Comparison of ENCODE assay signal across 8 cellular contexts in genomic region chr11:8566613-8567210, GRCh38. TPM values are rescaled to one million over a fixed set of nuclear protein-coding genes. Genes with fewer than 3 reads are reported as not detected.
DNase-seq lines count a peak whose midpoint lies in the region; ATAC-seq, FAIRE-seq and TF ChIP-seq lines count a peak whose summit lies in the region.

No MANE protein-coding gene starts in this region.

- in situ Hi-C loops in astrocyte of the cerebellum (cut with HindIII; ENCODE audit: low sequenced_read_pairs) (no loop called here), transverse colon (cut with MboI; ENCODE audit: low pct_ligation_motif_present in 1 of 4, low pct_unique_long_range_greater_than_20kb in 1 of 4, low sequenced_read_pairs in 3 of 4) (loop anchor here (10.0 to 25.0 kb wide), 6 partner anchors 204 to 372 kb away; no protein-coding TSS in a partner anchor)

- H3K9me3 ChIP-seq in transverse colon = no peaks in the 10 kb centered on the region

- H3K4me3 ChIP-seq in astrocyte of the cerebellum (ENCODE audit: low read depth, low read length) (no peak overlapping the region), transverse colon (no peak overlapping the region)

- WGBS in transverse colon (ENCODE audit: low coverage in 1 of 2), 2 donors = 32 to 41% methylated on average over 5 of the region's 5 CpGs

- H3K36me3 ChIP-seq in transverse colon = no peaks in the 10 kb centered on the region

- TF ChIP-seq CTCF in astrocyte of the cerebellum (IDR thresholded peaks at IDR 0.05; ENCODE audit: low read depth, low read length, missing control alignments) (peak; percentile 31), transverse colon (IDR thresholded peaks at IDR 0.05) (peak; percentile 62 to 78 (median 67))

- ATAC-seq in GM21447 (IDR thresholded peaks at IDR 0.05; ENCODE audit: unreplicated experiment) (peak; percentile 64), GM18868 (IDR thresholded peaks at IDR 0.05; ENCODE audit: unreplicated experiment) (no peak)

- no peak overlapping the region for H3K27ac ChIP-seq in transverse colon

- no peaks in the 10 kb centered on the region for H3K27me3 ChIP-seq in transverse colon

- no peaks in the 10 kb centered on the region for H3K4me1 ChIP-seq in transverse colon

- FAIRE-seq in islet of Langerhans (lab: Jason Lieb, UNC) = peak; percentile 98

- no peak for TF ChIP-seq POLR2A in transverse colon (IDR thresholded peaks at IDR 0.05)

- peak; percentile 39 for DNase-seq in COLO829 (ENCODE audit: low spot score)
- DNase-seq in NCI-H2029 treated with DMSO at 0.1 percent for 48 hours (lab: John Stamatoyannopoulos, UW) = peak; percentile 54
- DNase-seq in astrocyte of the cerebellum (ENCODE audit: low read depth) = peak; percentile 36
- peak; percentile 12 for DNase-seq in transverse colon
- DNase-seq in cortex of kidney (lab: John Stamatoyannopoulos, UW) = no peak

- no peak for TF ChIP-seq EP300 in transverse colon (IDR thresholded peaks at IDR 0.05; ENCODE audit: low read depth)

- intact Hi-C loops in transverse colon (cut with DNase I; ENCODE audit: low total_unique reads) = loop anchor here (2.0 kb wide), 1 partner anchor 342 kb away; no protein-coding TSS in a partner anchor

RNA-seq across cellular contexts. Expression of gene STK33, which starts 27.3 kb away (rescaled TPM):
- total RNA-seq in transverse colon = 10 to 100 TPM in 1 of 4 donors, 1 to 10 TPM in 3; 2.0 to 14.2 (median 3.8) TPM
